1 cellular context compared by ENCODE assay signal in genomic region chr4:42638993-42639392, GRCh38.
TF ChIP-seq lines count a peak whose summit lies in the region.

No MANE protein-coding gene starts in this region.

TF ChIP-seq in GM12878, 131 proteins besides CTCF, POLR2A, EP300 and RAD21 (continued from another document and continues in another):
- TF ChIP-seq, protein P1, sequence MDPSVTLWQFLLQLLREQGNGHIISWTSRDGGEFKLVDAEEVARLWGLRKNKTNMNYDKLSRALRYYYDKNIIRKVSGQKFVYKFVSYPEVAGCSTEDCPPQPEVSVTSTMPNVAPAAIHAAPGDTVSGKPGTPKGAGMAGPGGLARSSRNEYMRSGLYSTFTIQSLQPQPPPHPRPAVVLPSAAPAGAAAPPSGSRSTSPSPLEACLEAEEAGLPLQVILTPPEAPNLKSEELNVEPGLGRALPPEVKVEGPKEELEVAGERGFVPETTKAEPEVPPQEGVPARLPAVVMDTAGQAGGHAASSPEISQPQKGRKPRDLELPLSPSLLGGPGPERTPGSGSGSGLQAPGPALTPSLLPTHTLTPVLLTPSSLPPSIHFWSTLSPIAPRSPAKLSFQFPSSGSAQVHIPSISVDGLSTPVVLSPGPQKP (IDR thresholded peaks at IDR 0.05; ENCODE audit: low read depth, low read length): no peak
- TF ChIP-seq SPI1 (IDR thresholded peaks at IDR 0.05; ENCODE audit: borderline replicate concordance, insufficient read depth, low read depth, low read length) (peak; percentile 10; the same call in 1 of the 2 replicates), ASH2L (IDR thresholded peaks at IDR 0.05; ENCODE audit: borderline replicate concordance, low read depth) (no peak), RB1 (IDR thresholded peaks at IDR 0.05; ENCODE audit: borderline replicate concordance) (no peak), ESRRA (IDR thresholded peaks at IDR 0.05; ENCODE audit: low read length) (no peak), IKZF1 (conservative IDR thresholded peaks at IDR 0.05) (peak; percentile 87), RAD51 (IDR thresholded peaks at IDR 0.05) (no peak), EED (IDR thresholded peaks at IDR 0.05; ENCODE audit: low read depth) (peak; percentile 86), MEF2A (IDR thresholded peaks at IDR 0.05; ENCODE audit: insufficient read depth, low read depth, low read length) (peak; percentile 95), ZSCAN29 (IDR thresholded peaks at IDR 0.05) (no peak), E2F4 (IDR thresholded peaks at IDR 0.05; ENCODE audit: low read depth, low read length) (no peak), CHD1 (IDR thresholded peaks at IDR 0.05; ENCODE audit: low read depth, low read length) (0 out of 2 replicates have a peak, but pooled peaks have one; percentile 26), TCF7 (IDR thresholded peaks at IDR 0.05; ENCODE audit: borderline replicate concordance) (peak; percentile 82), NFXL1 (IDR thresholded peaks at IDR 0.05; ENCODE audit: borderline replicate concordance) (no peak), SREBF2 (IDR thresholded peaks at IDR 0.05; ENCODE audit: low read length) (no peak), CHD2 (IDR thresholded peaks at IDR 0.05; ENCODE audit: borderline replicate concordance, low read depth, low read length) (peak; percentile 79; the same call in 1 of the 2 replicates), NR2F1 (conservative IDR thresholded peaks at IDR 0.05) (peak; percentile 74; the same call in 1 of the 2 replicates), ZBED1 (IDR thresholded peaks at IDR 0.05; ENCODE audit: borderline replicate concordance) (peak; percentile 94), RUNX3 (IDR thresholded peaks at IDR 0.05; ENCODE audit: low read length) (peak; percentile 99), CREM (IDR thresholded peaks at IDR 0.05; ENCODE audit: low read depth) (peak; percentile 92), ATF2 (IDR thresholded peaks at IDR 0.05; ENCODE audit: low read length) (peak; percentile 91), STAT1 (conservative IDR thresholded peaks at IDR 0.05) (no peak), SMARCA5 (IDR thresholded peaks at IDR 0.05) (0 out of 2 replicates have a peak, but pooled peaks have one; percentile 17), BMI1 (IDR thresholded peaks at IDR 0.05; ENCODE audit: borderline replicate concordance) (peak; percentile 63; the same call in 1 of the 2 replicates), SUZ12 (IDR thresholded peaks at IDR 0.05; ENCODE audit: unreplicated experiment) (no peak), CEBPB (IDR thresholded peaks at IDR 0.05; ENCODE audit: borderline replicate concordance in 1 of 2, low read depth in 2 of 2, low read length in 2 of 2) (no peak; a peak in 1 of 4 replicates), HDAC2 (IDR thresholded peaks at IDR 0.05) (no peak), ZNF622 (IDR thresholded peaks at IDR 0.05) (no peak), DPF2 (IDR thresholded peaks at IDR 0.05) (peak; percentile 89), NFIC (IDR thresholded peaks at IDR 0.05; ENCODE audit: low read depth, low read length) (peak; percentile 98), ZNF592 (IDR thresholded peaks at IDR 0.05) (peak; percentile 61; the same call in 1 of the 2 replicates), POLR2AphosphoS5 (IDR thresholded peaks at IDR 0.05; ENCODE audit: low read length) (peak; percentile 52; the same call in 1 of the 2 replicates), SREBF1 (IDR thresholded peaks at IDR 0.05; ENCODE audit: low read length) (no peak), RELA (IDR thresholded peaks at IDR 0.05; ENCODE audit: borderline replicate concordance, partially characterized antibody) (peak; percentile 8), MAX (IDR thresholded peaks at IDR 0.05; ENCODE audit: low read depth, low read length) (peak; percentile 66), CEBPZ (IDR thresholded peaks at IDR 0.05; ENCODE audit: low read depth, low read length) (no peak), KAT2A (conservative IDR thresholded peaks at IDR 0.05; ENCODE audit: control insufficient read depth, low read depth, low read length) (no peak), NFYA (IDR thresholded peaks at IDR 0.05; ENCODE audit: borderline replicate concordance, low read depth, low read length) (no peak), YBX1 (IDR thresholded peaks at IDR 0.05) (no peak), FOS (IDR thresholded peaks at IDR 0.05; ENCODE audit: borderline replicate concordance, extremely low read depth, insufficient read length) (no peak)
- TF ChIP-seq, protein P2, sequence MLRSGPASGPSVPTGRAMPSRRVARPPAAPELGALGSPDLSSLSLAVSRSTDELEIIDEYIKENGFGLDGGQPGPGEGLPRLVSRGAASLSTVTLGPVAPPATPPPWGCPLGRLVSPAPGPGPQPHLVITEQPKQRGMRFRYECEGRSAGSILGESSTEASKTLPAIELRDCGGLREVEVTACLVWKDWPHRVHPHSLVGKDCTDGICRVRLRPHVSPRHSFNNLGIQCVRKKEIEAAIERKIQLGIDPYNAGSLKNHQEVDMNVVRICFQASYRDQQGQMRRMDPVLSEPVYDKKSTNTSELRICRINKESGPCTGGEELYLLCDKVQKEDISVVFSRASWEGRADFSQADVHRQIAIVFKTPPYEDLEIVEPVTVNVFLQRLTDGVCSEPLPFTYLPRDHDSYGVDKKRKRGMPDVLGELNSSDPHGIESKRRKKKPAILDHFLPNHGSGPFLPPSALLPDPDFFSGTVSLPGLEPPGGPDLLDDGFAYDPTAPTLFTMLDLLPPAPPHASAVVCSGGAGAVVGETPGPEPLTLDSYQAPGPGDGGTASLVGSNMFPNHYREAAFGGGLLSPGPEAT (IDR thresholded peaks at IDR 0.05; ENCODE audit: low read depth): peak; percentile 90
- TF ChIP-seq, protein P3, sequence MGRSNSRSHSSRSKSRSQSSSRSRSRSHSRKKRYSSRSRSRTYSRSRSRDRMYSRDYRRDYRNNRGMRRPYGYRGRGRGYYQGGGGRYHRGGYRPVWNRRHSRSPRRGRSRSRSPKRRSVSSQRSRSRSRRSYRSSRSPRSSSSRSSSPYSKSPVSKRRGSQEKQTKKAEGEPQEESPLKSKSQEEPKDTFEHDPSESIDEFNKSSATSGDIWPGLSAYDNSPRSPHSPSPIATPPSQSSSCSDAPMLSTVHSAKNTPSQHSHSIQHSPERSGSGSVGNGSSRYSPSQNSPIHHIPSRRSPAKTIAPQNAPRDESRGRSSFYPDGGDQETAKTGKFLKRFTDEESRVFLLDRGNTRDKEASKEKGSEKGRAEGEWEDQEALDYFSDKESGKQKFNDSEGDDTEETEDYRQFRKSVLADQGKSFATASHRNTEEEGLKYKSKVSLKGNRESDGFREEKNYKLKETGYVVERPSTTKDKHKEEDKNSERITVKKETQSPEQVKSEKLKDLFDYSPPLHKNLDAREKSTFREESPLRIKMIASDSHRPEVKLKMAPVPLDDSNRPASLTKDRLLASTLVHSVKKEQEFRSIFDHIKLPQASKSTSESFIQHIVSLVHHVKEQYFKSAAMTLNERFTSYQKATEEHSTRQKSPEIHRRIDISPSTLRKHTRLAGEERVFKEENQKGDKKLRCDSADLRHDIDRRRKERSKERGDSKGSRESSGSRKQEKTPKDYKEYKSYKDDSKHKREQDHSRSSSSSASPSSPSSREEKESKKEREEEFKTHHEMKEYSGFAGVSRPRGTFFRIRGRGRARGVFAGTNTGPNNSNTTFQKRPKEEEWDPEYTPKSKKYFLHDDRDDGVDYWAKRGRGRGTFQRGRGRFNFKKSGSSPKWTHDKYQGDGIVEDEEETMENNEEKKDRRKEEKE (IDR thresholded peaks at IDR 0.05): no peak
- TF ChIP-seq, protein P4, sequence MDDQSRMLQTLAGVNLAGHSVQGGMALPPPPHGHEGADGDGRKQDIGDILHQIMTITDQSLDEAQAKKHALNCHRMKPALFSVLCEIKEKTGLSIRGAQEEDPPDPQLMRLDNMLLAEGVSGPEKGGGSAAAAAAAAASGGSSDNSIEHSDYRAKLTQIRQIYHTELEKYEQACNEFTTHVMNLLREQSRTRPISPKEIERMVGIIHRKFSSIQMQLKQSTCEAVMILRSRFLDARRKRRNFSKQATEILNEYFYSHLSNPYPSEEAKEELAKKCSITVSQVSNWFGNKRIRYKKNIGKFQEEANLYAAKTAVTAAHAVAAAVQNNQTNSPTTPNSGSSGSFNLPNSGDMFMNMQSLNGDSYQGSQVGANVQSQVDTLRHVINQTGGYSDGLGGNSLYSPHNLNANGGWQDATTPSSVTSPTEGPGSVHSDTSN (IDR thresholded peaks at IDR 0.05; ENCODE audit: insufficient replicate concordance, low read depth, low read length): peak; percentile 57
- TF ChIP-seq, protein P5, sequence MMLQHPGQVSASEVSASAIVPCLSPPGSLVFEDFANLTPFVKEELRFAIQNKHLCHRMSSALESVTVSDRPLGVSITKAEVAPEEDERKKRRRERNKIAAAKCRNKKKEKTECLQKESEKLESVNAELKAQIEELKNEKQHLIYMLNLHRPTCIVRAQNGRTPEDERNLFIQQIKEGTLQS (IDR thresholded peaks at IDR 0.05; ENCODE audit: borderline replicate concordance, extremely low read depth, low read depth, low read length): no peak
- TF ChIP-seq, protein P6, sequence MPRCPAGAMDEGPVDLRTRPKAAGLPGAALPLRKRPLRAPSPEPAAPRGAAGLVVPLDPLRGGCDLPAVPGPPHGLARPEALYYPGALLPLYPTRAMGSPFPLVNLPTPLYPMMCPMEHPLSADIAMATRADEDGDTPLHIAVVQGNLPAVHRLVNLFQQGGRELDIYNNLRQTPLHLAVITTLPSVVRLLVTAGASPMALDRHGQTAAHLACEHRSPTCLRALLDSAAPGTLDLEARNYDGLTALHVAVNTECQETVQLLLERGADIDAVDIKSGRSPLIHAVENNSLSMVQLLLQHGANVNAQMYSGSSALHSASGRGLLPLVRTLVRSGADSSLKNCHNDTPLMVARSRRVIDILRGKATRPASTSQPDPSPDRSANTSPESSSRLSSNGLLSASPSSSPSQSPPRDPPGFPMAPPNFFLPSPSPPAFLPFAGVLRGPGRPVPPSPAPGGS (IDR thresholded peaks at IDR 0.05; ENCODE audit: borderline replicate concordance, insufficient read depth, low read depth, low read length, poor library complexity, severe bottlenecking): peak; percentile 86
